In genomic region chr2:62471816-62472215, GRCh38 we compare ENCODE assay signal across 23 cellular contexts. TPM values are rescaled to one million over a fixed set of nuclear protein-coding genes. Genes with fewer than 3 reads are reported as not detected.
A peak's percentile ranks its signal among the peaks of the same experiment; 100 is the strongest.
DNase-seq lines count a peak whose midpoint lies in the region; ATAC-seq and TF ChIP-seq lines count a peak whose summit lies in the region.
"Had no signal": no experiment of that assay in that cellular context is flagged by ENCODE, and none has a peak within 500 bp of the region (broad histone marks: within the 10 kb centered on the region; RNA-seq: fewer than 3 reads in every experiment).

No MANE protein-coding gene starts in this region.

- no peak for TF ChIP-seq EP300 in tibial nerve (IDR thresholded peaks at IDR 0.05)

- TF ChIP-seq POLR2A in tibial nerve (IDR thresholded peaks at IDR 0.05): no peak

- H3K27ac ChIP-seq in tibial nerve: peak overlapping the region; percentile 38 to 92 (median 82)
- H3K27ac ChIP-seq: KMS-11, pancreas, VCaP had no signal

- no peak for TF ChIP-seq CTCF in tibial nerve (IDR thresholded peaks at IDR 0.05)

- no peak overlapping the region for H3K4me3 ChIP-seq in tibial nerve
- H3K4me3 ChIP-seq: coronary artery, pancreas had no signal

- no peaks in the 10 kb centered on the region for H3K36me3 ChIP-seq in tibial nerve
- H3K36me3 ChIP-seq: pancreas had no signal

- DNase-seq in NCI-H2029 (lab: John Stamatoyannopoulos, UW) (peak; percentile 43), cerebellum (ENCODE audit: low spot score) (peak; percentile 27), middle frontal gyrus (ENCODE audit: extremely low spot score, low spot score) (peak; percentile 45), tibial nerve (ENCODE audit: low spot score in 2 of 2) (no peak), NOMO-1 treated with dmso at 0.1 percent for 144 hours (lab: John Stamatoyannopoulos, UW; ENCODE audit: unreplicated experiment) (no peak), dermis blood vessel endothelial cell (no peak)
- DNase-seq: activated CD4-positive, alpha-beta T cell treated with anti-CD3 and anti-CD28 coated beads, Interleukin-2, amount 50 U/mL, for 1 hour; DND-41; HCEC 1CT; islet precursor cell; naive B cell; NCI-H748 treated with DMSO at 0.1 percent for 48 hours; pancreas; PC-3; SIG-M5; stimulated activated CD4-positive, alpha-beta T cell treated with anti-CD3 and anti-CD28 coated beads, Interleukin-1b, Interleukin-23, amount 100 ng/mL, for 48 hours; stimulated activated naive CD4-positive, alpha-beta T cell; trophoblast cell had no signal

- no peaks in the 10 kb centered on the region for H3K9me3 ChIP-seq in tibial nerve
- H3K9me3 ChIP-seq: pancreas had no signal

- H3K27me3 ChIP-seq in tibial nerve: no peaks in the 10 kb centered on the region
- H3K27me3 ChIP-seq: pancreas had no signal

- WGBS in tibial nerve, 2 donors: 48 to 60% methylated on average over 7 of the region's 7 CpGs

- no peak for ATAC-seq in HG02571 (IDR thresholded peaks at IDR 0.05; ENCODE audit: unreplicated experiment)
- ATAC-seq: pancreas, PC-3 had no signal

- H3K4me1 ChIP-seq in tibial nerve: peaks cover 0 to 96% (median 53%) of the 10 kb centered on the region in 4 donors

RNA-seq across cellular contexts. Expression of gene TMEM17, which starts 34.2 kb away (rescaled TPM):
- total RNA-seq in cerebellum: 2.6 TPM
- 1 to 10 TPM; 1.7 to 5.9 (median 3.2) TPM for total RNA-seq in tibial nerve
- 0.51 and 1.1 TPM in 2 replicates for total RNA-seq in dermis blood vessel endothelial cell
- total RNA-seq: activated T-helper 2 cell treated with anti-CD3 and anti-CD28 coated beads, Interferon-gamma antibody, Interleukin-2, Interleukin-4, amounts not matched to agents 10 μg/mL and 5 μg/mL and 100 μg/mL, durations not matched to agents 14 hours and 24 hours and 36 hours had no signal

Comparison
In these comparisons a context has a peak if more than half of its experiments do, and no peak if none do; other contexts are left out.
1. DNase-seq: peak in NCI-H2029 (single experiment), cerebellum (single experiment) and middle frontal gyrus (single experiment); none in tibial nerve (0 of 2), NOMO-1 treated with dmso at 0.1 percent for 144 hours (single experiment) and dermis blood vessel endothelial cell (single experiment).